8 cellular contexts compared by ENCODE assay signal in genomic region chr5:139808481-139809330, GRCh38. TPM values are rescaled to one million over a fixed set of nuclear protein-coding genes. Genes with fewer than 3 reads are reported as not detected.
DNase-seq lines count a peak whose midpoint lies in the region; ATAC-seq, FAIRE-seq and TF ChIP-seq lines count a peak whose summit lies in the region.

No MANE protein-coding gene starts in this region.

- FAIRE-seq in bronchial epithelial cell (lab: Jason Lieb, UNC) = no peak

- no peaks in the 10 kb centered on the region for H3K4me1 ChIP-seq in naive thymus-derived CD4-positive, alpha-beta T cell (ENCODE audit: control insufficient read depth in 2 of 2, insufficient read depth in 2 of 2, low read length in 2 of 2)

- no peaks in the 10 kb centered on the region for H3K9me3 ChIP-seq in naive thymus-derived CD4-positive, alpha-beta T cell (ENCODE audit: control insufficient read depth in 2 of 3, low read length in 3 of 3)

- peaks cover 0 to 2% (median 0%) of the 10 kb centered on the region in 11 donors for H3K9me3 Mint-ChIP-seq in naive thymus-derived CD4-positive, alpha-beta T cell

- no peaks in the 10 kb centered on the region for H3K36me3 Mint-ChIP-seq in naive thymus-derived CD4-positive, alpha-beta T cell

- no peak overlapping the region for H3K4me3 Mint-ChIP-seq in naive thymus-derived CD4-positive, alpha-beta T cell

- CTCF ChIA-PET in naive thymus-derived CD4-positive, alpha-beta T cell (lab: Charles Lee) = no interaction called here

- TF ChIP-seq CTCF in bronchial epithelial cell (IDR thresholded peaks at IDR 0.05; ENCODE audit: insufficient read depth, low read length, severe bottlenecking) = no peak

- DNase-seq in GDM1 (lab: John Stamatoyannopoulos, UW) (peak; percentile 6), LHCN-M2 (ENCODE audit: low read depth) (peak; percentile 29), bronchial epithelial cell (ENCODE audit: low read depth) (peak; percentile 18)
- peak in 3 of 9 donors; percentile 11 to 56 (median 14) for DNase-seq in naive thymus-derived CD4-positive, alpha-beta T cell

- H3K4me3 ChIP-seq in bronchial epithelial cell (ENCODE audit: low read depth, low read length) = no peak overlapping the region
- no peak overlapping the region for H3K4me3 ChIP-seq in naive thymus-derived CD4-positive, alpha-beta T cell (ENCODE audit: low read length)

- H3K27ac ChIP-seq in naive thymus-derived CD4-positive, alpha-beta T cell (ENCODE audit: low read depth, low read length) = no peak overlapping the region

- H3K27me3 Mint-ChIP-seq in naive thymus-derived CD4-positive, alpha-beta T cell = peaks cover 0 to 26% (median 15%) of the 10 kb centered on the region in 5 donors

- intact Hi-C loops in naive thymus-derived CD4-positive, alpha-beta T cell (cut with micrococcal nuclease) = no loop called here

- no peaks in the 10 kb centered on the region for H3K4me1 Mint-ChIP-seq in naive thymus-derived CD4-positive, alpha-beta T cell

- no peaks in the 10 kb centered on the region for H3K36me3 ChIP-seq in bronchial epithelial cell (ENCODE audit: control insufficient read depth, insufficient read depth, low read length)
- H3K36me3 ChIP-seq in naive thymus-derived CD4-positive, alpha-beta T cell (ENCODE audit: control insufficient read depth in 2 of 3, insufficient read depth in 3 of 3, low read length in 3 of 3) = no peaks in the 10 kb centered on the region

- no peak overlapping the region for H3K27ac Mint-ChIP-seq in naive thymus-derived CD4-positive, alpha-beta T cell

- POLR2A ChIA-PET in naive thymus-derived CD4-positive, alpha-beta T cell (lab: Charles Lee) = no interaction called here

- peak; percentile 39 for ATAC-seq in naive thymus-derived CD4-positive, alpha-beta T cell
- no peak for ATAC-seq in HG03460 (IDR thresholded peaks at IDR 0.05; ENCODE audit: unreplicated experiment)
- ATAC-seq in HG02798 (IDR thresholded peaks at IDR 0.05; ENCODE audit: poor library complexity, unreplicated experiment) = no peak
- no peak for ATAC-seq in HG03025 (IDR thresholded peaks at IDR 0.05; ENCODE audit: low FRiP score, unreplicated experiment)
- ATAC-seq in HG03175 (IDR thresholded peaks at IDR 0.05; ENCODE audit: unreplicated experiment) = no peak

- no peaks in the 10 kb centered on the region for H3K27me3 ChIP-seq in bronchial epithelial cell (ENCODE audit: control insufficient read depth, insufficient read depth, low read length)
- H3K27me3 ChIP-seq in naive thymus-derived CD4-positive, alpha-beta T cell (ENCODE audit: control insufficient read depth in 2 of 2, insufficient read depth in 2 of 2, low read length in 2 of 2) = no peaks in the 10 kb centered on the region

RNA-seq across cellular contexts. Expression of gene PSD2, which starts 13.1 kb away (rescaled TPM):
- total RNA-seq in LHCN-M2 (2014; rRNA removed) = not detected in 2 replicates
- 0.06 TPM for polyA plus RNA-seq in LHCN-M2 (2012)
- under 0.01 TPM in 1 of 2 replicates, not detected in the other for total RNA-seq in bronchial epithelial cell
- total RNA-seq in naive thymus-derived CD4-positive, alpha-beta T cell = under 1 TPM in 2 of 5 experiments, not detected in 3; 0.05 to 0.42 TPM
- not detected for polyA plus RNA-seq in naive thymus-derived CD4-positive, alpha-beta T cell
